Comparison of ENCODE assay signal across 1 cellular context in the genomic region with DNA sequence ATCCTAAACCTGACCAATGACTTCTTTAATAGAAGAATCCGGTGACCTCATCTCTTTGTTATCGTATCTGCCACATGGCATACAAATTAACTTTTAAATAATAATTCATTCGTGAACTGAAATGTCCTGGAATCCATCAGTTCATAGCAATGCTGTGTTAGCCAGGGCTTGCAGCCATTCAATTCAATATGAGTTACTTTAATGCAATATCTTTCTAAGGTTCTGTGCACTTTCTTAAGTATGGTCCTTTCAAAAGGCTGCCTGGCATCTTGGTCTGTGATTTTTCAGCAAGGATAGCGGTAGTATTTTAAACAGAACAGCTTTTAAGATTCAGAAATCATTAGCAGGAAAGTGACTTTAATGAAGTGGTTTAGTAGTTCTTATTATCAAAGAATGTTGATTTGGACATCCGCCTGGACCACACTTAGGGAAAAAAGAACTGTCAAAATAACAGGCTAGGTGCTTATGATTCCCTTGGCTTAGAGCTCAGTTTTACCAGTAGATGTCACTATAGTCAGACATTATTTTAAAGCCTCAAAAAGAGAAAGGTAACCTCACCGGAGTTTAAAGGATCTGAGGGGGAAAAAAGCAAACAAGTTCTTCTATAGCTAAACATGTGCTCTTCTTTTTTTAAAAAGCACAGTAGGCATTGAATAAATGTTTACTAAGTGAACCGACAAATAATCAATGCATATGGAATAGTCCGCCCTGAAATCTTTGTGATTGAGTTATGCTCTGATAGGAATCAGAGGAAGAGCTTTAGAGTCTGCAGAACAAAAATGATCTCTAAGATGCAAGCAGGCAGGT.
TF ChIP-seq lines count a peak whose summit lies in the region.

No MANE protein-coding gene starts in this region.

TF ChIP-seq in WTC11, 78 proteins besides CTCF, POLR2A, EP300 and RAD21 (continued from another document):
- TF ChIP-seq, protein P1, sequence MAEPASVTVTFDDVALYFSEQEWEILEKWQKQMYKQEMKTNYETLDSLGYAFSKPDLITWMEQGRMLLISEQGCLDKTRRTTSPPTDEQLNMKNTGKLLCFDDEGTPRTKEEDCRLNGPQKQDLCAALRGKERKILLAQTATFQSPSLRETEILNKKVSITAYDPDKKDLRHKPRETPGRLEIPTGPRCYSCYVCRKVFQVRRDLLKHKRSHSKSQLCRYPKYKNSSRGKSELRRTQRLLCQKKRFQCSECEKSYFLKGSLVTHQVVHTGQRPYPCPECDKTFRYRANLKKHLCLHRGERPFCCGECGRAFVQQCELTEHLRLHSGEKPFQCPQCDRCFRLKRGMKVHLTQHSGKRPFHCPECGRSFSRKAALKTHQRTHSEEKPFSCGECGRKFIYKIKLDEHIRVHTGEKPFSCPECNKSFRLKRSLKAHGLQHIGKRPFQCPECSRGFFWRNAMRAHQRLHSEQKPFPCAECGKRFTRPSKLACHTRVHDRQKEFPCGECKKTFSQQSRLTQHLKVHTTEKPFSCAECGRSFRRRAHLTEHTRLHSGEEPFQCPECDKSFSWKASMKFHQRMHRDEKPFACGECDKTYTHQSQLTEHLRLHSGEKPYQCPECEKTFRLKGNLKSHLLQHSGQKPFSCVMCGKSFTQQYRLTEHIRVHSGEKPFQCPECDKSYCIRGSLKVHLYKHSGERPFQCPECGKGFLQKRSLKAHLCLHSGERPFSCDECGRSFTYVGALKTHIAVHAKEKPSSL (CRISPR knock-in tag; conservative IDR thresholded peaks at IDR 0.05) = no peak
- TF ChIP-seq TP53 (CRISPR knock-in tag; IDR thresholded peaks at IDR 0.05) (no peak), CREB1 (CRISPR knock-in tag; IDR thresholded peaks at IDR 0.05) (no peak), ZNF121 (CRISPR knock-in tag; IDR thresholded peaks at IDR 0.05) (no peak), OVOL2 (CRISPR knock-in tag; IDR thresholded peaks at IDR 0.05; ENCODE audit: borderline replicate concordance) (no peak), ZBTB21 (CRISPR knock-in tag; IDR thresholded peaks at IDR 0.05; ENCODE audit: borderline replicate concordance) (no peak), ZNF416 (CRISPR knock-in tag; IDR thresholded peaks at IDR 0.05) (no peak), ATF2 (CRISPR knock-in tag; IDR thresholded peaks at IDR 0.05; ENCODE audit: borderline replicate concordance, low read depth) (no peak)
- TF ChIP-seq, protein P2, sequence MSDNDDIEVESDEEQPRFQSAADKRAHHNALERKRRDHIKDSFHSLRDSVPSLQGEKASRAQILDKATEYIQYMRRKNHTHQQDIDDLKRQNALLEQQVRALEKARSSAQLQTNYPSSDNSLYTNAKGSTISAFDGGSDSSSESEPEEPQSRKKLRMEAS (CRISPR knock-in tag; IDR thresholded peaks at IDR 0.05) = no peak
- TF ChIP-seq, protein P3, sequence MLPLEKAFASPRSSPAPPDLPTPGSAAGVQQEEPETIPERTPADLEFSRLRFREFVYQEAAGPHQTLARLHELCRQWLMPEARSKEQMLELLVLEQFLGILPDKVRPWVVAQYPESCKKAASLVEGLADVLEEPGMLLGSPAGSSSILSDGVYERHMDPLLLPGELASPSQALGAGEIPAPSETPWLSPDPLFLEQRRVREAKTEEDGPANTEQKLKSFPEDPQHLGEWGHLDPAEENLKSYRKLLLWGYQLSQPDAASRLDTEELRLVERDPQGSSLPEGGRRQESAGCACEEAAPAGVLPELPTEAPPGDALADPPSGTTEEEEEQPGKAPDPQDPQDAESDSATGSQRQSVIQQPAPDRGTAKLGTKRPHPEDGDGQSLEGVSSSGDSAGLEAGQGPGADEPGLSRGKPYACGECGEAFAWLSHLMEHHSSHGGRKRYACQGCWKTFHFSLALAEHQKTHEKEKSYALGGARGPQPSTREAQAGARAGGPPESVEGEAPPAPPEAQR (CRISPR knock-in tag; IDR thresholded peaks at IDR 0.05) = no peak
- TF ChIP-seq, protein P4, sequence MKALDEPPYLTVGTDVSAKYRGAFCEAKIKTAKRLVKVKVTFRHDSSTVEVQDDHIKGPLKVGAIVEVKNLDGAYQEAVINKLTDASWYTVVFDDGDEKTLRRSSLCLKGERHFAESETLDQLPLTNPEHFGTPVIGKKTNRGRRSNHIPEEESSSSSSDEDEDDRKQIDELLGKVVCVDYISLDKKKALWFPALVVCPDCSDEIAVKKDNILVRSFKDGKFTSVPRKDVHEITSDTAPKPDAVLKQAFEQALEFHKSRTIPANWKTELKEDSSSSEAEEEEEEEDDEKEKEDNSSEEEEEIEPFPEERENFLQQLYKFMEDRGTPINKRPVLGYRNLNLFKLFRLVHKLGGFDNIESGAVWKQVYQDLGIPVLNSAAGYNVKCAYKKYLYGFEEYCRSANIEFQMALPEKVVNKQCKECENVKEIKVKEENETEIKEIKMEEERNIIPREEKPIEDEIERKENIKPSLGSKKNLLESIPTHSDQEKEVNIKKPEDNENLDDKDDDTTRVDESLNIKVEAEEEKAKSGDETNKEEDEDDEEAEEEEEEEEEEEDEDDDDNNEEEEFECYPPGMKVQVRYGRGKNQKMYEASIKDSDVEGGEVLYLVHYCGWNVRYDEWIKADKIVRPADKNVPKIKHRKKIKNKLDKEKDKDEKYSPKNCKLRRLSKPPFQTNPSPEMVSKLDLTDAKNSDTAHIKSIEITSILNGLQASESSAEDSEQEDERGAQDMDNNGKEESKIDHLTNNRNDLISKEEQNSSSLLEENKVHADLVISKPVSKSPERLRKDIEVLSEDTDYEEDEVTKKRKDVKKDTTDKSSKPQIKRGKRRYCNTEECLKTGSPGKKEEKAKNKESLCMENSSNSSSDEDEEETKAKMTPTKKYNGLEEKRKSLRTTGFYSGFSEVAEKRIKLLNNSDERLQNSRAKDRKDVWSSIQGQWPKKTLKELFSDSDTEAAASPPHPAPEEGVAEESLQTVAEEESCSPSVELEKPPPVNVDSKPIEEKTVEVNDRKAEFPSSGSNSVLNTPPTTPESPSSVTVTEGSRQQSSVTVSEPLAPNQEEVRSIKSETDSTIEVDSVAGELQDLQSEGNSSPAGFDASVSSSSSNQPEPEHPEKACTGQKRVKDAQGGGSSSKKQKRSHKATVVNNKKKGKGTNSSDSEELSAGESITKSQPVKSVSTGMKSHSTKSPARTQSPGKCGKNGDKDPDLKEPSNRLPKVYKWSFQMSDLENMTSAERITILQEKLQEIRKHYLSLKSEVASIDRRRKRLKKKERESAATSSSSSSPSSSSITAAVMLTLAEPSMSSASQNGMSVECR (CRISPR knock-in tag; IDR thresholded peaks at IDR 0.05; ENCODE audit: borderline replicate concordance) = no peak
TF ChIP-seq in WTC11: peak in this region for 0.
